Comparison of ENCODE assay signal across 1 cellular context in the genomic region with DNA sequence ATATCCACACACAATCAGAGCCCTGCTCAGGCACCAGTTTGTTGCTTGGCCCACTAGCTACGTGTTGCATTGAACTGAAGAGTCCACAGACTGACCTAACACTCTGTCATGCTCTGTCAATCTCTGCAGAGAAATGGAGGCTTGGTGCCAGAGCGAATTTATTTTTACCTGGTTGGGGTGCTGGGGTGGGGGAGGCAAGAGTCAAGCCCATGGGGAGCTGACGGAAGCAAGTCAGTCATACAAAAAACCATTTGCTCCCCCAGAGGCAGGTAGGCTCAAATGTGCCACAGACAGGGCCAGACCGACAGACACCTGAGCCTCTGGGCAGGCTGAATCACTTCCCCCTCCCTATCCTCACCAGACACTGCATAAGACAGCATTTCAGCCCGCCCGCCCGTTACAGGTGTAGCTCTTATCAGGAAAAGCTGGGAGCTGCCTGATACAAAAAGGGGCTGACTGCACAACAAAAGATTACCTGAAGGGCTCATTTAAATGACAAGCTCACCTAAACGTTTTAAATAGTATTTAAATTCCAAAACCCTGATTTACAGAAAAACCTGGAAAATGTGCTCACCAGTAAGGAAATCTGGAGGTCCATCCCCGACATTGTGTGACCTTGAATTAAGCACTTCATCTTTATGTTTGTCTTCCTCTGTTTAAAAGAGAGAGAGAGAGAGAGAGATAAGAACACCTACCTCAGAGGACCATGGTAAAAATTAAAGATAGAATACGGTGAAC.
TF ChIP-seq lines count a peak whose summit lies in the region.

No MANE protein-coding gene starts in this region.

TF ChIP-seq in K562, 482 proteins besides CTCF, POLR2A, EP300 and RAD21 (continued from another document and continues in another):
- TF ChIP-seq, protein P1, sequence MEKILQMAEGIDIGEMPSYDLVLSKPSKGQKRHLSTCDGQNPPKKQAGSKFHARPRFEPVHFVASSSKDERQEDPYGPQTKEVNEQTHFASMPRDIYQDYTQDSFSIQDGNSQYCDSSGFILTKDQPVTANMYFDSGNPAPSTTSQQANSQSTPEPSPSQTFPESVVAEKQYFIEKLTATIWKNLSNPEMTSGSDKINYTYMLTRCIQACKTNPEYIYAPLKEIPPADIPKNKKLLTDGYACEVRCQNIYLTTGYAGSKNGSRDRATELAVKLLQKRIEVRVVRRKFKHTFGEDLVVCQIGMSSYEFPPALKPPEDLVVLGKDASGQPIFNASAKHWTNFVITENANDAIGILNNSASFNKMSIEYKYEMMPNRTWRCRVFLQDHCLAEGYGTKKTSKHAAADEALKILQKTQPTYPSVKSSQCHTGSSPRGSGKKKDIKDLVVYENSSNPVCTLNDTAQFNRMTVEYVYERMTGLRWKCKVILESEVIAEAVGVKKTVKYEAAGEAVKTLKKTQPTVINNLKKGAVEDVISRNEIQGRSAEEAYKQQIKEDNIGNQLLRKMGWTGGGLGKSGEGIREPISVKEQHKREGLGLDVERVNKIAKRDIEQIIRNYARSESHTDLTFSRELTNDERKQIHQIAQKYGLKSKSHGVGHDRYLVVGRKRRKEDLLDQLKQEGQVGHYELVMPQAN (IDR thresholded peaks at IDR 0.05; ENCODE audit: borderline replicate concordance) = no peak
- TF ChIP-seq, protein P2, sequence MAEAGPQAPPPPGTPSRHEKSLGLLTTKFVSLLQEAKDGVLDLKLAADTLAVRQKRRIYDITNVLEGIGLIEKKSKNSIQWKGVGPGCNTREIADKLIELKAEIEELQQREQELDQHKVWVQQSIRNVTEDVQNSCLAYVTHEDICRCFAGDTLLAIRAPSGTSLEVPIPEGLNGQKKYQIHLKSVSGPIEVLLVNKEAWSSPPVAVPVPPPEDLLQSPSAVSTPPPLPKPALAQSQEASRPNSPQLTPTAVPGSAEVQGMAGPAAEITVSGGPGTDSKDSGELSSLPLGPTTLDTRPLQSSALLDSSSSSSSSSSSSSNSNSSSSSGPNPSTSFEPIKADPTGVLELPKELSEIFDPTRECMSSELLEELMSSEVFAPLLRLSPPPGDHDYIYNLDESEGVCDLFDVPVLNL (CRISPR knock-in tag; IDR thresholded peaks at IDR 0.05; ENCODE audit: low read depth) = 0 out of 2 replicates have a peak, but pooled peaks have one; percentile 14
- TF ChIP-seq NFXL1 (CRISPR knock-in tag; IDR thresholded peaks at IDR 0.05) = 0 out of 2 replicates have a peak, but pooled peaks have one; percentile 14
- no peak for TF ChIP-seq SMARCA5 (IDR thresholded peaks at IDR 0.05)
- TF ChIP-seq KAT2B (IDR thresholded peaks at IDR 0.05; ENCODE audit: low read depth, low read length) = no peak
- peak; percentile 87 for TF ChIP-seq TAL1 (IDR thresholded peaks at IDR 0.05)
- TF ChIP-seq HIVEP1 (CRISPR knock-in tag; IDR thresholded peaks at IDR 0.05) = no peak
- TF ChIP-seq, protein P3, sequence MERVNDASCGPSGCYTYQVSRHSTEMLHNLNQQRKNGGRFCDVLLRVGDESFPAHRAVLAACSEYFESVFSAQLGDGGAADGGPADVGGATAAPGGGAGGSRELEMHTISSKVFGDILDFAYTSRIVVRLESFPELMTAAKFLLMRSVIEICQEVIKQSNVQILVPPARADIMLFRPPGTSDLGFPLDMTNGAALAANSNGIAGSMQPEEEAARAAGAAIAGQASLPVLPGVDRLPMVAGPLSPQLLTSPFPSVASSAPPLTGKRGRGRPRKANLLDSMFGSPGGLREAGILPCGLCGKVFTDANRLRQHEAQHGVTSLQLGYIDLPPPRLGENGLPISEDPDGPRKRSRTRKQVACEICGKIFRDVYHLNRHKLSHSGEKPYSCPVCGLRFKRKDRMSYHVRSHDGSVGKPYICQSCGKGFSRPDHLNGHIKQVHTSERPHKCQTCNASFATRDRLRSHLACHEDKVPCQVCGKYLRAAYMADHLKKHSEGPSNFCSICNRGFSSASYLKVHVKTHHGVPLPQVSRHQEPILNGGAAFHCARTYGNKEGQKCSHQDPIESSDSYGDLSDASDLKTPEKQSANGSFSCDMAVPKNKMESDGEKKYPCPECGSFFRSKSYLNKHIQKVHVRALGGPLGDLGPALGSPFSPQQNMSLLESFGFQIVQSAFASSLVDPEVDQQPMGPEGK (CRISPR knock-in tag; IDR thresholded peaks at IDR 0.05; ENCODE audit: borderline replicate concordance) = no peak
- TF ChIP-seq CBX8 (IDR thresholded peaks at IDR 0.05; ENCODE audit: borderline replicate concordance, extremely low read depth, low read depth, low read length, poor library complexity, severe bottlenecking) = no peak
- no peak for TF ChIP-seq RBM15 (IDR thresholded peaks at IDR 0.05; ENCODE audit: insufficient read depth, low read length)
- TF ChIP-seq, protein P4, sequence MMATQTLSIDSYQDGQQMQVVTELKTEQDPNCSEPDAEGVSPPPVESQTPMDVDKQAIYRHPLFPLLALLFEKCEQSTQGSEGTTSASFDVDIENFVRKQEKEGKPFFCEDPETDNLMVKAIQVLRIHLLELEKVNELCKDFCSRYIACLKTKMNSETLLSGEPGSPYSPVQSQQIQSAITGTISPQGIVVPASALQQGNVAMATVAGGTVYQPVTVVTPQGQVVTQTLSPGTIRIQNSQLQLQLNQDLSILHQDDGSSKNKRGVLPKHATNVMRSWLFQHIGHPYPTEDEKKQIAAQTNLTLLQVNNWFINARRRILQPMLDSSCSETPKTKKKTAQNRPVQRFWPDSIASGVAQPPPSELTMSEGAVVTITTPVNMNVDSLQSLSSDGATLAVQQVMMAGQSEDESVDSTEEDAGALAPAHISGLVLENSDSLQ (IDR thresholded peaks at IDR 0.05) = peak; percentile 63
- peak; percentile 40; the same call in 1 of the 2 replicates for TF ChIP-seq JUND (IDR thresholded peaks at IDR 0.05; ENCODE audit: borderline replicate concordance, low read depth, low read length)
- TF ChIP-seq JUND (tag; IDR thresholded peaks at IDR 0.05; ENCODE audit: borderline replicate concordance, low read depth, low read length) = peak; percentile 35; the same call in 1 of the 3 replicates
- TF ChIP-seq ETV1 (tag; conservative IDR thresholded peaks at IDR 0.05; ENCODE audit: low read depth) = peak; percentile 6; the same call in 1 of the 2 replicates
- TF ChIP-seq PTBP1 (IDR thresholded peaks at IDR 0.05; ENCODE audit: low read depth, low read length) = no peak
- no peak for TF ChIP-seq NCOA2 (IDR thresholded peaks at IDR 0.05; ENCODE audit: partially characterized antibody in 2 of 2)
- TF ChIP-seq, protein P5, sequence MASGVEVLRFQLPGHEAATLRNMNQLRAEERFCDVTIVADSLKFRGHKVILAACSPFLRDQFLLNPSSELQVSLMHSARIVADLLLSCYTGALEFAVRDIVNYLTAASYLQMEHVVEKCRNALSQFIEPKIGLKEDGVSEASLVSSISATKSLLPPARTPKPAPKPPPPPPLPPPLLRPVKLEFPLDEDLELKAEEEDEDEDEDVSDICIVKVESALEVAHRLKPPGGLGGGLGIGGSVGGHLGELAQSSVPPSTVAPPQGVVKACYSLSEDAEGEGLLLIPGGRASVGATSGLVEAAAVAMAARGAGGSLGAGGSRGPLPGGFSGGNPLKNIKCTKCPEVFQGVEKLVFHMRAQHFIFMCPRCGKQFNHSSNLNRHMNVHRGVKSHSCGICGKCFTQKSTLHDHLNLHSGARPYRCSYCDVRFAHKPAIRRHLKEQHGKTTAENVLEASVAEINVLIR (CRISPR knock-in tag; IDR thresholded peaks at IDR 0.05) = no peak
- TF ChIP-seq CREM (IDR thresholded peaks at IDR 0.05; ENCODE audit: low read depth) = peak; percentile 42; the same call in 1 of the 2 replicates
- TF ChIP-seq PRMT5 (CRISPR knock-in tag; IDR thresholded peaks at IDR 0.05) = no peak
- TF ChIP-seq, protein P6, sequence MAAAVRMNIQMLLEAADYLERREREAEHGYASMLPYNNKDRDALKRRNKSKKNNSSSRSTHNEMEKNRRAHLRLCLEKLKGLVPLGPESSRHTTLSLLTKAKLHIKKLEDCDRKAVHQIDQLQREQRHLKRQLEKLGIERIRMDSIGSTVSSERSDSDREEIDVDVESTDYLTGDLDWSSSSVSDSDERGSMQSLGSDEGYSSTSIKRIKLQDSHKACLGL (CRISPR knock-in tag; IDR thresholded peaks at IDR 0.05; ENCODE audit: borderline replicate concordance, poor library complexity, severe bottlenecking) = no peak
- peak; percentile 88 for TF ChIP-seq ARID1B (IDR thresholded peaks at IDR 0.05)
- TF ChIP-seq RFX5 (IDR thresholded peaks at IDR 0.05; ENCODE audit: low read depth, low read length) = no peak
- no peak for TF ChIP-seq GTF2E2 (tag; IDR thresholded peaks at IDR 0.05)
- no peak for TF ChIP-seq YBX1 (IDR thresholded peaks at IDR 0.05)
- no peak for TF ChIP-seq ZZZ3 (IDR thresholded peaks at IDR 0.05)
- TF ChIP-seq MTA2 (IDR thresholded peaks at IDR 0.05; ENCODE audit: low read depth) = 0 out of 2 replicates have a peak, but pooled peaks have one; percentile 22
- TF ChIP-seq, protein P7, sequence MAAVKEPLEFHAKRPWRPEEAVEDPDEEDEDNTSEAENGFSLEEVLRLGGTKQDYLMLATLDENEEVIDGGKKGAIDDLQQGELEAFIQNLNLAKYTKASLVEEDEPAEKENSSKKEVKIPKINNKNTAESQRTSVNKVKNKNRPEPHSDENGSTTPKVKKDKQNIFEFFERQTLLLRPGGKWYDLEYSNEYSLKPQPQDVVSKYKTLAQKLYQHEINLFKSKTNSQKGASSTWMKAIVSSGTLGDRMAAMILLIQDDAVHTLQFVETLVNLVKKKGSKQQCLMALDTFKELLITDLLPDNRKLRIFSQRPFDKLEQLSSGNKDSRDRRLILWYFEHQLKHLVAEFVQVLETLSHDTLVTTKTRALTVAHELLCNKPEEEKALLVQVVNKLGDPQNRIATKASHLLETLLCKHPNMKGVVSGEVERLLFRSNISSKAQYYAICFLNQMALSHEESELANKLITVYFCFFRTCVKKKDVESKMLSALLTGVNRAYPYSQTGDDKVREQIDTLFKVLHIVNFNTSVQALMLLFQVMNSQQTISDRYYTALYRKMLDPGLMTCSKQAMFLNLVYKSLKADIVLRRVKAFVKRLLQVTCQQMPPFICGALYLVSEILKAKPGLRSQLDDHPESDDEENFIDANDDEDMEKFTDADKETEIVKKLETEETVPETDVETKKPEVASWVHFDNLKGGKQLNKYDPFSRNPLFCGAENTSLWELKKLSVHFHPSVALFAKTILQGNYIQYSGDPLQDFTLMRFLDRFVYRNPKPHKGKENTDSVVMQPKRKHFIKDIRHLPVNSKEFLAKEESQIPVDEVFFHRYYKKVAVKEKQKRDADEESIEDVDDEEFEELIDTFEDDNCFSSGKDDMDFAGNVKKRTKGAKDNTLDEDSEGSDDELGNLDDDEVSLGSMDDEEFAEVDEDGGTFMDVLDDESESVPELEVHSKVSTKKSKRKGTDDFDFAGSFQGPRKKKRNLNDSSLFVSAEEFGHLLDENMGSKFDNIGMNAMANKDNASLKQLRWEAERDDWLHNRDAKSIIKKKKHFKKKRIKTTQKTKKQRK (IDR thresholded peaks at IDR 0.05; ENCODE audit: borderline replicate concordance, low read depth, low read length) = no peak
- no peak for TF ChIP-seq ZFP1 (CRISPR knock-in tag; IDR thresholded peaks at IDR 0.05)
- no peak for TF ChIP-seq OTX1 (CRISPR knock-in tag; IDR thresholded peaks at IDR 0.05)
- TF ChIP-seq BRD9 (IDR thresholded peaks at IDR 0.05; ENCODE audit: low read depth, partially characterized antibody) = peak; percentile 56
- TF ChIP-seq ZNF184 (CRISPR knock-in tag; IDR thresholded peaks at IDR 0.05) = no peak
- no peak for TF ChIP-seq MYNN (IDR thresholded peaks at IDR 0.05)
- TF ChIP-seq MYNN (CRISPR knock-in tag; IDR thresholded peaks at IDR 0.05) = no peak
- no peak for TF ChIP-seq ZNF282 (CRISPR knock-in tag; IDR thresholded peaks at IDR 0.05)
- no peak for TF ChIP-seq TAF15 (IDR thresholded peaks at IDR 0.05; ENCODE audit: low read depth, low read length)
- TF ChIP-seq ZNF347 (CRISPR knock-in tag; IDR thresholded peaks at IDR 0.05; ENCODE audit: low read depth) = no peak
- no peak for TF ChIP-seq ZNF12 (CRISPR knock-in tag; IDR thresholded peaks at IDR 0.05)
- TF ChIP-seq KLF1 (tag; IDR thresholded peaks at IDR 0.05) = no peak
- TF ChIP-seq MEF2D (tag; conservative IDR thresholded peaks at IDR 0.05; ENCODE audit: low read depth) = no peak
- TF ChIP-seq NBN (IDR thresholded peaks at IDR 0.05; ENCODE audit: low read depth) = no peak
- TF ChIP-seq, protein P8, sequence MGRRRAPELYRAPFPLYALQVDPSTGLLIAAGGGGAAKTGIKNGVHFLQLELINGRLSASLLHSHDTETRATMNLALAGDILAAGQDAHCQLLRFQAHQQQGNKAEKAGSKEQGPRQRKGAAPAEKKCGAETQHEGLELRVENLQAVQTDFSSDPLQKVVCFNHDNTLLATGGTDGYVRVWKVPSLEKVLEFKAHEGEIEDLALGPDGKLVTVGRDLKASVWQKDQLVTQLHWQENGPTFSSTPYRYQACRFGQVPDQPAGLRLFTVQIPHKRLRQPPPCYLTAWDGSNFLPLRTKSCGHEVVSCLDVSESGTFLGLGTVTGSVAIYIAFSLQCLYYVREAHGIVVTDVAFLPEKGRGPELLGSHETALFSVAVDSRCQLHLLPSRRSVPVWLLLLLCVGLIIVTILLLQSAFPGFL (CRISPR knock-in tag; IDR thresholded peaks at IDR 0.05) = no peak
- TF ChIP-seq HNRNPH1 (optimal IDR thresholded peaks at IDR 0.05; ENCODE audit: low read depth, low read length) = no peak
- TF ChIP-seq SPI1 (IDR thresholded peaks at IDR 0.05; ENCODE audit: borderline replicate concordance, low read depth, low read length) = peak; percentile 47; the same call in 1 of the 2 replicates
- TF ChIP-seq ZNF445 (CRISPR knock-in tag; IDR thresholded peaks at IDR 0.05; ENCODE audit: low read depth) = no peak
- no peak for TF ChIP-seq CHD1 (IDR thresholded peaks at IDR 0.05; ENCODE audit: low read length)
- TF ChIP-seq KDM1A (IDR thresholded peaks at IDR 0.05) = peak; percentile 65 to 70
- TF ChIP-seq ARHGAP35 (IDR thresholded peaks at IDR 0.05; ENCODE audit: partially characterized antibody) = no peak
- peak; percentile 80 for TF ChIP-seq NCOR1 (IDR thresholded peaks at IDR 0.05)
- TF ChIP-seq BMI1 (IDR thresholded peaks at IDR 0.05; ENCODE audit: low read length) = no peak
- TF ChIP-seq HDAC3 (IDR thresholded peaks at IDR 0.05; ENCODE audit: borderline replicate concordance, partially characterized antibody) = no peak
- TF ChIP-seq ZNF124 (CRISPR knock-in tag; IDR thresholded peaks at IDR 0.05) = no peak
- TF ChIP-seq HNRNPK (IDR thresholded peaks at IDR 0.05; ENCODE audit: low read depth, low read length, poor library complexity, severe bottlenecking) = no peak
- TF ChIP-seq NEUROD1 (IDR thresholded peaks at IDR 0.05; ENCODE audit: borderline replicate concordance, low read depth, low read length, partially characterized antibody) = no peak
- TF ChIP-seq, protein P9, sequence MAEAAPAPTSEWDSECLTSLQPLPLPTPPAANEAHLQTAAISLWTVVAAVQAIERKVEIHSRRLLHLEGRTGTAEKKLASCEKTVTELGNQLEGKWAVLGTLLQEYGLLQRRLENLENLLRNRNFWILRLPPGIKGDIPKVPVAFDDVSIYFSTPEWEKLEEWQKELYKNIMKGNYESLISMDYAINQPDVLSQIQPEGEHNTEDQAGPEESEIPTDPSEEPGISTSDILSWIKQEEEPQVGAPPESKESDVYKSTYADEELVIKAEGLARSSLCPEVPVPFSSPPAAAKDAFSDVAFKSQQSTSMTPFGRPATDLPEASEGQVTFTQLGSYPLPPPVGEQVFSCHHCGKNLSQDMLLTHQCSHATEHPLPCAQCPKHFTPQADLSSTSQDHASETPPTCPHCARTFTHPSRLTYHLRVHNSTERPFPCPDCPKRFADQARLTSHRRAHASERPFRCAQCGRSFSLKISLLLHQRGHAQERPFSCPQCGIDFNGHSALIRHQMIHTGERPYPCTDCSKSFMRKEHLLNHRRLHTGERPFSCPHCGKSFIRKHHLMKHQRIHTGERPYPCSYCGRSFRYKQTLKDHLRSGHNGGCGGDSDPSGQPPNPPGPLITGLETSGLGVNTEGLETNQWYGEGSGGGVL (CRISPR knock-in tag; IDR thresholded peaks at IDR 0.05) = no peak
- TF ChIP-seq ZNF707 (CRISPR knock-in tag; conservative IDR thresholded peaks at IDR 0.05) = no peak
